Comparison of ENCODE assay signal across 8 cellular contexts in the genomic region with DNA sequence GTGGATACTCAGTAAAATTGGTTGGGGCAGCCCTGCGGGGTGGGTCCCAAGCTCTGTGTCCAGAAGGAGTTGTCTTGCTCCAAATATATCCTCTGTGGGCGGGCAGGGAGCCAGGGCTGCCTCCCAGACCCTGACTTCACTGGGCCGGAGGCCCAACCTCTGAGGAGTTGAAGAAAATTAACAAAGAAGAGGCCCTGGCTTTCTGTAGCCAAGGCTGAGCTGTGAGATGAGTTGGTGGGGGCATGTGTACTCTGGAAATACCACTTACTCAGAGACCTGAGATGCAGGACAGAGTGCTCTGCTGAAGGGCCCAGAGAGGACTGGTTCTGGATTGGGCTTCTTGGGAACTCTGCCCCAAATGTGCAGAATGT.
A peak's percentile ranks its signal among the peaks of the same experiment; 100 is the strongest.
DNase-seq lines count a peak whose midpoint lies in the region; ATAC-seq and TF ChIP-seq lines count a peak whose summit lies in the region.

No MANE protein-coding gene starts in this region.

- no peak overlapping the region for H3K27ac Mint-ChIP-seq in activated T-cell treated with anti-CD3 and anti-CD28 coated beads, Interleukin-2, amount 50 U/mL, for 72 hours
- H3K27ac Mint-ChIP-seq in immature natural killer cell, result no peak overlapping the region

- dilution Hi-C loops in mammary epithelial cell (cut with HindIII; ENCODE audit: low sequenced_read_pairs), result no loop called here

- peak in 1 of 2 donors; percentile 25 for TF ChIP-seq RAD21 in liver (IDR thresholded peaks at IDR 0.05)

- no peaks in the 10 kb centered on the region for H3K9me3 Mint-ChIP-seq in activated T-cell treated with anti-CD3 and anti-CD28 coated beads, Interleukin-2, amount 50 U/mL, for 72 hours
- H3K9me3 Mint-ChIP-seq in immature natural killer cell, result no peaks in the 10 kb centered on the region

- H3K27me3 ChIP-seq in mammary epithelial cell (ENCODE audit: insufficient read depth, low read length) (no peaks in the 10 kb centered on the region), liver (ENCODE audit: control insufficient read depth in 4 of 4, insufficient read depth in 4 of 4, low read length in 3 of 4) (no peaks in the 10 kb centered on the region), transverse colon (no peaks in the 10 kb centered on the region)

- in situ Hi-C loops in mammary epithelial cell (cut with MboI; ENCODE audit: low sequenced_read_pairs in 2 of 2), result loop anchor here (10.0 to 25.0 kb wide), 3 partner anchors 215 to 555 kb away; partner anchors contain the start of gene ADM (in 1 of the 2)
- in situ Hi-C loops in transverse colon (cut with MboI; ENCODE audit: low pct_ligation_motif_present in 1 of 4, low pct_unique_long_range_greater_than_20kb in 1 of 4, low sequenced_read_pairs in 3 of 4), result loop anchor here (10.0 to 25.0 kb wide), 4 partner anchors 202 to 977 kb away; partner anchors contain the start of gene ADM (in 2 of the 4)

- H3K9me3 ChIP-seq in mammary epithelial cell (replicated peaks; ENCODE audit: insufficient read depth, low read length), result no peaks in the 10 kb centered on the region
- no peaks in the 10 kb centered on the region for H3K9me3 ChIP-seq in liver (ENCODE audit: control insufficient read depth in 4 of 4, low read length in 3 of 4)
- no peaks in the 10 kb centered on the region for H3K9me3 ChIP-seq in transverse colon

- H3K9ac ChIP-seq in mammary epithelial cell (ENCODE audit: insufficient read depth, low read length) (no peak overlapping the region), liver (ENCODE audit: low read depth in 1 of 2, low read length in 2 of 2) (no peak overlapping the region)

- peaks cover 0 to 1% of the 10 kb centered on the region in 2 donors for H3K36me3 Mint-ChIP-seq in activated T-cell treated with anti-CD3 and anti-CD28 coated beads, Interleukin-2, amount 50 U/mL, for 72 hours (ENCODE audit: insufficient read depth in 2 of 2)
- no peaks in the 10 kb centered on the region for H3K36me3 Mint-ChIP-seq in immature natural killer cell

- H3K4me3 Mint-ChIP-seq in activated T-cell treated with anti-CD3 and anti-CD28 coated beads, Interleukin-2, amount 50 U/mL, for 72 hours, result peak overlapping the region; percentile 90 to 93
- no peak overlapping the region for H3K4me3 Mint-ChIP-seq in immature natural killer cell

- WGBS in mammary epithelial cell (ENCODE audit: low coverage, missing lambda C conversion rate), result 12% methylated on average over 3 of the region's 3 CpGs
- WGBS in liver, result 80% methylated on average over 3 of the region's 3 CpGs
- 74 to 83% methylated on average over 1 to 3 of the region's 3 CpGs for WGBS in transverse colon (ENCODE audit: low coverage in 1 of 2), 2 donors

- no peaks in the 10 kb centered on the region for H3K36me3 ChIP-seq in mammary epithelial cell (ENCODE audit: insufficient read depth, low read length)
- no peaks in the 10 kb centered on the region for H3K36me3 ChIP-seq in liver (ENCODE audit: control insufficient read depth in 4 of 4, insufficient read depth in 3 of 4, low read depth in 1 of 4, low read length in 3 of 4)
- H3K36me3 ChIP-seq in transverse colon, result no peaks in the 10 kb centered on the region

- peak overlapping the region; percentile 2 for H2AFZ ChIP-seq in mammary epithelial cell (ENCODE audit: low read depth, low read length)

- TF ChIP-seq EP300 in transverse colon (IDR thresholded peaks at IDR 0.05; ENCODE audit: low read depth), result no peak

- TF ChIP-seq POLR2A in transverse colon (IDR thresholded peaks at IDR 0.05), result no peak

- H4K20me1 ChIP-seq in mammary epithelial cell (ENCODE audit: insufficient read depth, low read length), result no peaks in the 10 kb centered on the region

- no peak overlapping the region for H3K4me2 ChIP-seq in mammary epithelial cell (ENCODE audit: insufficient read depth, low read depth, low read length)

- intact Hi-C loops in mammary epithelial cell (cut with micrococcal nuclease) (no loop called here), transverse colon (cut with DNase I; ENCODE audit: low total_unique reads) (no loop called here)

- H3K27me3 Mint-ChIP-seq in activated T-cell treated with anti-CD3 and anti-CD28 coated beads, Interleukin-2, amount 50 U/mL, for 72 hours (ENCODE audit: low read depth), result no peaks in the 10 kb centered on the region
- peaks cover 2 to 8% (median 4%) of the 10 kb centered on the region in 3 donors for H3K27me3 Mint-ChIP-seq in immature natural killer cell (ENCODE audit: low read depth in 3 of 3)

- H3K4me3 ChIP-seq in mammary epithelial cell (replicated peaks in 1 of 3; ENCODE audit: insufficient read depth in 1 of 3, low read depth in 2 of 3, low read length in 3 of 3) (no peak overlapping the region), liver (ENCODE audit: low read depth in 1 of 3, low read length in 3 of 3) (no peak overlapping the region), transverse colon (no peak overlapping the region)

- no peak for TF ChIP-seq CTCF in mammary epithelial cell (conservative IDR thresholded peaks at IDR 0.05 in 1 of 2, IDR thresholded peaks at IDR 0.05 in 1 of 2; ENCODE audit: extremely low read depth in 1 of 2, insufficient read depth in 1 of 2, low read depth in 1 of 2, low read length in 2 of 2)
- no peak for TF ChIP-seq CTCF in liver (IDR thresholded peaks at IDR 0.05; ENCODE audit: low read depth, low read length, missing input control)
- no peak for TF ChIP-seq CTCF in transverse colon (IDR thresholded peaks at IDR 0.05)

- peaks cover 50% of the 10 kb centered on the region for H3K4me1 ChIP-seq in mammary epithelial cell (ENCODE audit: insufficient read depth, low read length)
- H3K4me1 ChIP-seq in liver (ENCODE audit: control insufficient read depth in 4 of 4, insufficient read depth in 4 of 4, low read length in 3 of 4), result peaks cover 0 to 12% (median 6%) of the 10 kb centered on the region in 4 donors
- peaks cover 20 to 41% (median 28%) of the 10 kb centered on the region in 4 donors for H3K4me1 ChIP-seq in transverse colon

- H3K27ac ChIP-seq in mammary epithelial cell (ENCODE audit: insufficient read depth, low read depth, low read length), result peak overlapping the region; percentile 69
- H3K27ac ChIP-seq in liver (ENCODE audit: low read depth in 1 of 2, low read length in 2 of 2), result peak overlapping the region; percentile 25 to 64
- H3K27ac ChIP-seq in transverse colon, result peak overlapping the region; percentile 59 to 94 (median 88)

- ATAC-seq in activated T-cell treated with anti-CD3 and anti-CD28 coated beads, Interleukin-2, amount 50 U/mL, for 72 hours (replicated peaks in 1 of 2), result no peak

- no peak for DNase-seq in activated T-cell treated with anti-CD3 and anti-CD28 coated beads, Interleukin-2, amount 50 U/mL, for 72 hours
- DNase-seq in activated T-cell treated with anti-CD3 and anti-CD28 coated beads, Interleukin-2, amount 50 U/mL, for 1 hour, result no peak
- DNase-seq in mammary epithelial cell, result peak; percentile 23
- peak; percentile 76 for DNase-seq in transverse colon
- no peak for DNase-seq in NCI-H1694 (lab: John Stamatoyannopoulos, UW)
- no peak for DNase-seq in activated gamma-delta T cell treated with Interleukin-2 at 50 U/mL for 16 hours
- no peak for DNase-seq in immature natural killer cell

- no TSS peak for BruUV-seq in mammary epithelial cell (replicated peaks; lab: Mats Ljungman, UMichigan)

- CTCF ChIA-PET in mammary epithelial cell (lab: Charles Lee; ENCODE audit: low non-redundant PET), result no interaction called here

- H3K79me2 ChIP-seq in mammary epithelial cell (ENCODE audit: insufficient read depth, low read length), result no peaks in the 10 kb centered on the region

- H3K4me1 Mint-ChIP-seq in activated T-cell treated with anti-CD3 and anti-CD28 coated beads, Interleukin-2, amount 50 U/mL, for 72 hours (ENCODE audit: low read depth), result peaks cover 61% of the 10 kb centered on the region
- peaks cover 34% of the 10 kb centered on the region in 2 donors for H3K4me1 Mint-ChIP-seq in immature natural killer cell

TF ChIP-seq in liver, 16 proteins besides CTCF, POLR2A, EP300 and RAD21 (continues in another document):
- TF ChIP-seq SP1 (IDR thresholded peaks at IDR 0.05) (no peak), GABPA (IDR thresholded peaks at IDR 0.05 in 1 of 2, conservative IDR thresholded peaks at IDR 0.05 in 1 of 2) (no peak), JUND (IDR thresholded peaks at IDR 0.05) (no peak), FOXA2 (IDR thresholded peaks at IDR 0.05) (no peak), YY1 (IDR thresholded peaks at IDR 0.05) (no peak), NR2F2 (IDR thresholded peaks at IDR 0.05) (no peak), TAF1 (conservative IDR thresholded peaks at IDR 0.05) (no peak), FOXA1 (IDR thresholded peaks at IDR 0.05) (no peak), ATF3 (IDR thresholded peaks at IDR 0.05) (no peak)
- TF ChIP-seq, protein P1, sequence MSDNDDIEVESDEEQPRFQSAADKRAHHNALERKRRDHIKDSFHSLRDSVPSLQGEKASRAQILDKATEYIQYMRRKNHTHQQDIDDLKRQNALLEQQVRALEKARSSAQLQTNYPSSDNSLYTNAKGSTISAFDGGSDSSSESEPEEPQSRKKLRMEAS (IDR thresholded peaks at IDR 0.05), result no peak
- TF ChIP-seq, protein P2, sequence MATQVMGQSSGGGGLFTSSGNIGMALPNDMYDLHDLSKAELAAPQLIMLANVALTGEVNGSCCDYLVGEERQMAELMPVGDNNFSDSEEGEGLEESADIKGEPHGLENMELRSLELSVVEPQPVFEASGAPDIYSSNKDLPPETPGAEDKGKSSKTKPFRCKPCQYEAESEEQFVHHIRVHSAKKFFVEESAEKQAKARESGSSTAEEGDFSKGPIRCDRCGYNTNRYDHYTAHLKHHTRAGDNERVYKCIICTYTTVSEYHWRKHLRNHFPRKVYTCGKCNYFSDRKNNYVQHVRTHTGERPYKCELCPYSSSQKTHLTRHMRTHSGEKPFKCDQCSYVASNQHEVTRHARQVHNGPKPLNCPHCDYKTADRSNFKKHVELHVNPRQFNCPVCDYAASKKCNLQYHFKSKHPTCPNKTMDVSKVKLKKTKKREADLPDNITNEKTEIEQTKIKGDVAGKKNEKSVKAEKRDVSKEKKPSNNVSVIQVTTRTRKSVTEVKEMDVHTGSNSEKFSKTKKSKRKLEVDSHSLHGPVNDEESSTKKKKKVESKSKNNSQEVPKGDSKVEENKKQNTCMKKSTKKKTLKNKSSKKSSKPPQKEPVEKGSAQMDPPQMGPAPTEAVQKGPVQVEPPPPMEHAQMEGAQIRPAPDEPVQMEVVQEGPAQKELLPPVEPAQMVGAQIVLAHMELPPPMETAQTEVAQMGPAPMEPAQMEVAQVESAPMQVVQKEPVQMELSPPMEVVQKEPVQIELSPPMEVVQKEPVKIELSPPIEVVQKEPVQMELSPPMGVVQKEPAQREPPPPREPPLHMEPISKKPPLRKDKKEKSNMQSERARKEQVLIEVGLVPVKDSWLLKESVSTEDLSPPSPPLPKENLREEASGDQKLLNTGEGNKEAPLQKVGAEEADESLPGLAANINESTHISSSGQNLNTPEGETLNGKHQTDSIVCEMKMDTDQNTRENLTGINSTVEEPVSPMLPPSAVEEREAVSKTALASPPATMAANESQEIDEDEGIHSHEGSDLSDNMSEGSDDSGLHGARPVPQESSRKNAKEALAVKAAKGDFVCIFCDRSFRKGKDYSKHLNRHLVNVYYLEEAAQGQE (IDR thresholded peaks at IDR 0.05), result no peak

Comparison
In these comparisons a context has a peak if more than half of its experiments do, and no peak if none do; other contexts are left out.
1. DNase-seq: peak in mammary epithelial cell (single experiment) and transverse colon (single experiment); none in activated T-cell treated with anti-CD3 and anti-CD28 coated beads, Interleukin-2, amount 50 U/mL, for 72 hours (0 of 2), activated T-cell treated with anti-CD3 and anti-CD28 coated beads, Interleukin-2, amount 50 U/mL, for 1 hour (single experiment), NCI-H1694 (single experiment), activated gamma-delta T cell treated with Interleukin-2 at 50 U/mL for 16 hours (single experiment) and immature natural killer cell (0 of 3).
2. H3K4me3 Mint-ChIP-seq: peak in activated T-cell treated with anti-CD3 and anti-CD28 coated beads, Interleukin-2, amount 50 U/mL, for 72 hours (2 of 2); none in immature natural killer cell (0 of 5).
3. Peak in every context shown above with its lines, with median percentiles within 50 percentile points of each other: H3K27ac ChIP-seq.